Comparison of ENCODE assay signal across 10 cellular contexts in the genomic region with DNA sequence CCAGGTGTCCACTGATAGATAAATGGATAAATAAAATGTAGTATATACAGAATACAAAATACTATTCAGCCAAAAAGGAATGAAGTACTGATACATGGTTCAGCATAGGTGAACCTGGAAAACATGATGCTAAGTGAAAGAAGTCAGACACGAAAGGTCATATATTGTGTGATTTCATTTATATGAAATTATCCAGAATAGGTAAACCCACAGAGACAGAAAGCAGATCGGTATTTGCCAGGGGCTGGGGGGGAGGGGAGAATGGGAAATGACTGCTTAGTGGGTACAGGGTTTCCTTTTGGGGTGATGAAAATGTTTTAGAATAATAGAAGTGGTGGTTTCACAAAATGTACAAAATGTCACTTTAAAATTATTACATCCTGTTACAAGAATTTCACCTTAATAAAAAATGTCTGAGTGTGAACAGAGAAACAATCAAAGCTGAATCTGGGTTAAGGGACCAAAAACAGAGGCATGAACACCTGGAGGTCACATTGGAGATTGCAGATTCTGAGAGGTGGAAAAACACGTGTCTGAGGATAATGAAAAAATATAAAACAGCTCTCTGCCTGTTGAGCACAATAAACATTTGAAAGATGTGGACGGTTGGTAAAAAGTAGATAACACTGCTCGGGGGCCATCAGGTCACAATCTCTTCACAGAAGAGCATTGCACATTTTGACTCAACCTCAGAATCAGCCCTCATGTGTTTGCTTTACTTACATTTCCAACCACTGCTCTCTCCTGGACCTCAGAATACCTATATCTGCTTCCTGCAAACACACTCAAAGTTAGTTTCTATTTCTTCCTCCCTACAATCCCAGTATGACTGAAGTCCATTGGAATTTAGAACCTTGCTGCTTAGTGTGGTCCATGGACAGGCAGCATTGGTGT. TPM values are rescaled to one million over a fixed set of nuclear protein-coding genes. Genes with fewer than 3 reads are reported as not detected.
DNase-seq lines count a peak whose midpoint lies in the region; ATAC-seq, FAIRE-seq and TF ChIP-seq lines count a peak whose summit lies in the region.
"Had no signal": no experiment of that assay in that cellular context is flagged by ENCODE, and none has a peak within 500 bp of the region (broad histone marks: within the 10 kb centered on the region; RNA-seq: fewer than 3 reads in every experiment).

No MANE protein-coding gene starts in this region.

- no peak for TF ChIP-seq CTCF in ascending aorta (IDR thresholded peaks at IDR 0.05)

- FAIRE-seq in RCC 7860 (lab: Jason Lieb, UNC), result no peak

- no peak overlapping the region for H3K27ac ChIP-seq in ascending aorta
- H3K27ac ChIP-seq: neutrophil, thoracic aorta had no signal

- no peaks in the 10 kb centered on the region for H3K9me3 ChIP-seq in ascending aorta
- H3K9me3 ChIP-seq: neutrophil, thoracic aorta had no signal

- H3K4me1 ChIP-seq in ascending aorta, result no peaks in the 10 kb centered on the region

- peak; percentile 29 for DNase-seq in ACHN
- DNase-seq in RCC 7860 (ENCODE audit: low spot score), result peak; percentile 8
- peak; percentile 11 to 33 for DNase-seq in erythroblast (lab: John Stamatoyannopoulos, UW)
- no peak for DNase-seq in NCI-H774 (lab: John Stamatoyannopoulos, UW)
- no peak for DNase-seq in ascending aorta (ENCODE audit: low spot score in 2 of 2)
- DNase-seq in stimulated activated CD8-positive, alpha-beta memory T cell treated with anti-CD3 and anti-CD28 coated beads, Interleukin-4, amount 100 ng/mL, for 48 hours, result no peak
- DNase-seq in DMS79 (lab: John Stamatoyannopoulos, UW), result no peak

- TF ChIP-seq POLR2A in erythroblast (IDR thresholded peaks at IDR 0.05; ENCODE audit: low read length), result no peak

- H3K27me3 ChIP-seq in ascending aorta, result no peaks in the 10 kb centered on the region

- peak; percentile 48 for ATAC-seq in GM19395 (IDR thresholded peaks at IDR 0.05; ENCODE audit: unreplicated experiment)

- H3K4me3 ChIP-seq in ascending aorta, result no peak overlapping the region
- H3K4me3 ChIP-seq: thoracic aorta had no signal

- H3K36me3 ChIP-seq in ascending aorta, result no peaks in the 10 kb centered on the region
- H3K36me3 ChIP-seq: neutrophil, thoracic aorta had no signal

- intact Hi-C loops in ascending aorta (cut with DNase I), result no loop called here

- in situ Hi-C loops in ACHN (cut with HindIII; ENCODE audit: low pct_ligation_motif_present, low pct_unique_long_range_greater_than_20kb, low sequenced_read_pairs), result no loop called here

RNA-seq across cellular contexts. Expression of a gene that starts 3.3 kb away (rescaled TPM):
- total RNA-seq in ascending aorta, result not detected

RNA-seq across cellular contexts. Expression of a gene that starts 59.5 kb away (rescaled TPM):
- 1.1 TPM for total RNA-seq in ascending aorta

Comparison
In these comparisons a context has a peak if more than half of its experiments do, and no peak if none do; other contexts are left out.
1. DNase-seq: peak in ACHN (single experiment), RCC 7860 (single experiment) and erythroblast (2 of 2); none in NCI-H774 (single experiment), ascending aorta (0 of 2), stimulated activated CD8-positive, alpha-beta memory T cell treated with anti-CD3 and anti-CD28 coated beads, Interleukin-4, amount 100 ng/mL, for 48 hours (single experiment) and DMS79 (single experiment).